1 cellular context compared by ENCODE assay signal in the genomic region with DNA sequence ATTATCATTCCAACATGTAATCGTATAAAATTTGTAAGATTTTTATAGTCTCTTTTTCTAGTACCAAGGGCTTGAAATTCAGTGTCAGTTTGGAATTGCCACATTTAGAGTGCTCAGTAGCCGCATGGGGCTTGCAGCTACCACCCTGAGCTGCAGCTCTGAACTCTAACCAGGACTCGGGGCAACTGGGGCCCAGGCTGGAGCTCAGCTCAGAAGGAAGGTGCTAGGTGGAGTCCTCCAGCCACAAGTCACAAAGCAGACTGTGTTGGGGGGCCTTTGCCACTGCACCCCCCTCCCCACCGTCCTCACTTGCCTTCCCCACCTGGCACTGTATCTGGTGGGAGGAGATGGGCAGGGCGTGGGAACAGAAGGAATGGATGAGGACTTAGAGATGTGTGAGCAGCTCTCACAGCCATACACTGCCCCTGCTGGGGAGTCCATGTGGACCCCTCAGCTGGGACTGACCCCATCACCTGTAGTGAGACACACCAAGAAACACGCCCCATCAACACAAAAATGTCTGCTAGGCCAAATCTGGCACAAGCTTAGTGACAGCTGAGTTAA.
TF ChIP-seq lines count a peak whose summit lies in the region.

No MANE protein-coding gene starts in this region.

TF ChIP-seq in HepG2, 621 proteins besides CTCF, POLR2A, EP300 and RAD21 (continued from another document):
- TF ChIP-seq, protein P1, sequence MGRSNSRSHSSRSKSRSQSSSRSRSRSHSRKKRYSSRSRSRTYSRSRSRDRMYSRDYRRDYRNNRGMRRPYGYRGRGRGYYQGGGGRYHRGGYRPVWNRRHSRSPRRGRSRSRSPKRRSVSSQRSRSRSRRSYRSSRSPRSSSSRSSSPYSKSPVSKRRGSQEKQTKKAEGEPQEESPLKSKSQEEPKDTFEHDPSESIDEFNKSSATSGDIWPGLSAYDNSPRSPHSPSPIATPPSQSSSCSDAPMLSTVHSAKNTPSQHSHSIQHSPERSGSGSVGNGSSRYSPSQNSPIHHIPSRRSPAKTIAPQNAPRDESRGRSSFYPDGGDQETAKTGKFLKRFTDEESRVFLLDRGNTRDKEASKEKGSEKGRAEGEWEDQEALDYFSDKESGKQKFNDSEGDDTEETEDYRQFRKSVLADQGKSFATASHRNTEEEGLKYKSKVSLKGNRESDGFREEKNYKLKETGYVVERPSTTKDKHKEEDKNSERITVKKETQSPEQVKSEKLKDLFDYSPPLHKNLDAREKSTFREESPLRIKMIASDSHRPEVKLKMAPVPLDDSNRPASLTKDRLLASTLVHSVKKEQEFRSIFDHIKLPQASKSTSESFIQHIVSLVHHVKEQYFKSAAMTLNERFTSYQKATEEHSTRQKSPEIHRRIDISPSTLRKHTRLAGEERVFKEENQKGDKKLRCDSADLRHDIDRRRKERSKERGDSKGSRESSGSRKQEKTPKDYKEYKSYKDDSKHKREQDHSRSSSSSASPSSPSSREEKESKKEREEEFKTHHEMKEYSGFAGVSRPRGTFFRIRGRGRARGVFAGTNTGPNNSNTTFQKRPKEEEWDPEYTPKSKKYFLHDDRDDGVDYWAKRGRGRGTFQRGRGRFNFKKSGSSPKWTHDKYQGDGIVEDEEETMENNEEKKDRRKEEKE (IDR thresholded peaks at IDR 0.05), result no peak
- TF ChIP-seq, protein P2, sequence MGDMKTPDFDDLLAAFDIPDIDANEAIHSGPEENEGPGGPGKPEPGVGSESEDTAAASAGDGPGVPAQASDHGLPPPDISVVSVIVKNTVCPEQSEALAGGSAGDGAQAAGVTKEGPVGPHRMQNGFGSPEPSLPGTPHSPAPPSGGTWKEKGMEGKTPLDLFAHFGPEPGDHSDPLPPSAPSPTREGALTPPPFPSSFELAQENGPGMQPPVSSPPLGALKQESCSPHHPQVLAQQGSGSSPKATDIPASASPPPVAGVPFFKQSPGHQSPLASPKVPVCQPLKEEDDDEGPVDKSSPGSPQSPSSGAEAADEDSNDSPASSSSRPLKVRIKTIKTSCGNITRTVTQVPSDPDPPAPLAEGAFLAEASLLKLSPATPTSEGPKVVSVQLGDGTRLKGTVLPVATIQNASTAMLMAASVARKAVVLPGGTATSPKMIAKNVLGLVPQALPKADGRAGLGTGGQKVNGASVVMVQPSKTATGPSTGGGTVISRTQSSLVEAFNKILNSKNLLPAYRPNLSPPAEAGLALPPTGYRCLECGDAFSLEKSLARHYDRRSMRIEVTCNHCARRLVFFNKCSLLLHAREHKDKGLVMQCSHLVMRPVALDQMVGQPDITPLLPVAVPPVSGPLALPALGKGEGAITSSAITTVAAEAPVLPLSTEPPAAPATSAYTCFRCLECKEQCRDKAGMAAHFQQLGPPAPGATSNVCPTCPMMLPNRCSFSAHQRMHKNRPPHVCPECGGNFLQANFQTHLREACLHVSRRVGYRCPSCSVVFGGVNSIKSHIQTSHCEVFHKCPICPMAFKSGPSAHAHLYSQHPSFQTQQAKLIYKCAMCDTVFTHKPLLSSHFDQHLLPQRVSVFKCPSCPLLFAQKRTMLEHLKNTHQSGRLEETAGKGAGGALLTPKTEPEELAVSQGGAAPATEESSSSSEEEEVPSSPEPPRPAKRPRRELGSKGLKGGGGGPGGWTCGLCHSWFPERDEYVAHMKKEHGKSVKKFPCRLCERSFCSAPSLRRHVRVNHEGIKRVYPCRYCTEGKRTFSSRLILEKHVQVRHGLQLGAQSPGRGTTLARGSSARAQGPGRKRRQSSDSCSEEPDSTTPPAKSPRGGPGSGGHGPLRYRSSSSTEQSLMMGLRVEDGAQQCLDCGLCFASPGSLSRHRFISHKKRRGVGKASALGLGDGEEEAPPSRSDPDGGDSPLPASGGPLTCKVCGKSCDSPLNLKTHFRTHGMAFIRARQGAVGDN (CRISPR knock-in tag; IDR thresholded peaks at IDR 0.05), result peak; percentile 34; the same call in 1 of the 2 replicates
- TF ChIP-seq PATZ1 (CRISPR knock-in tag; IDR thresholded peaks at IDR 0.05) (0 out of 2 replicates have a peak, but pooled peaks have one; percentile 20), ZNF138 (CRISPR knock-in tag; IDR thresholded peaks at IDR 0.05; ENCODE audit: low read depth) (no peak), NR2F1 (CRISPR knock-in tag; IDR thresholded peaks at IDR 0.05) (no peak), ZNF101 (CRISPR knock-in tag; IDR thresholded peaks at IDR 0.05; ENCODE audit: borderline replicate concordance, low read depth) (no peak), ZNF543 (CRISPR knock-in tag; IDR thresholded peaks at IDR 0.05) (no peak), MAZ (IDR thresholded peaks at IDR 0.05; ENCODE audit: borderline replicate concordance, low read depth, low read length) (no peak), MAZ (CRISPR knock-in tag; IDR thresholded peaks at IDR 0.05; ENCODE audit: low read depth) (no peak), ZFY (CRISPR knock-in tag; IDR thresholded peaks at IDR 0.05) (no peak), PPARG (CRISPR knock-in tag; conservative IDR thresholded peaks at IDR 0.05) (no peak), BRD4 (CRISPR knock-in tag; IDR thresholded peaks at IDR 0.05) (no peak)
